8 cellular contexts compared by ENCODE assay signal in genomic region chr14:22556990-22557623, GRCh38. TPM values are rescaled to one million over a fixed set of nuclear protein-coding genes. Genes with fewer than 3 reads are reported as not detected.
DNase-seq lines count a peak whose midpoint lies in the region; ATAC-seq and TF ChIP-seq lines count a peak whose summit lies in the region.

No MANE protein-coding gene starts in this region.

- peaks cover 16 to 59% of the 10 kb centered on the region in 2 donors for H3K4me1 ChIP-seq in left lung

- H3K4me3 ChIP-seq in left lung: peak overlapping the region; percentile 6 to 8

- TF ChIP-seq CTCF in 22Rv1 (IDR thresholded peaks at IDR 0.05) (peak; percentile 99), left lung (IDR thresholded peaks at IDR 0.05) (peak; percentile 99)

- H3K36me3 ChIP-seq in left lung: no peaks in the 10 kb centered on the region

- ATAC-seq in GM18498 (IDR thresholded peaks at IDR 0.05; ENCODE audit: unreplicated experiment) (peak; percentile 32), HG03097 (IDR thresholded peaks at IDR 0.05; ENCODE audit: low FRiP score, unreplicated experiment) (peak; percentile 34), left lung (peak; percentile 71)

- intact Hi-C loops in left lung (cut with DNase I): no loop called here

- DNase-seq in NCI-H446 (lab: John Stamatoyannopoulos, UW): peak; percentile 79 to 90
- DNase-seq in activated CD4-positive, alpha-beta T cell treated with anti-CD3 and anti-CD28 coated beads for 48 hours: peak; percentile 96
- peak; percentile 88 to 96 for DNase-seq in left lung
- peak; percentile 96 for DNase-seq in stimulated activated CD4-positive, alpha-beta T cell treated with anti-CD3 and anti-CD28 coated beads, Interleukin-2, amount 100 ng/mL, for 24 hours

- no peaks in the 10 kb centered on the region for H3K9me3 ChIP-seq in left lung

- H3K27me3 ChIP-seq in left lung: no peaks in the 10 kb centered on the region

- no peak overlapping the region for H3K27ac ChIP-seq in 22Rv1
- peak overlapping the region; percentile 47 for H3K27ac ChIP-seq in cingulate gyrus (ENCODE audit: low read depth, low read length)
- peak overlapping the region; percentile 61 to 75 for H3K27ac ChIP-seq in left lung

RNA-seq across cellular contexts. Expression of gene DAD1, which starts 31.9 kb away (rescaled TPM):
- total RNA-seq in left lung: 100 to 1,000 TPM; 220 to 251 TPM

RNA-seq across cellular contexts. Expression of gene ABHD4, which starts 41.0 kb away (rescaled TPM):
- 10 to 100 TPM; 33.6 to 51.0 TPM for total RNA-seq in left lung
